ENCODE assay signal across 7 cellular contexts in the genomic region with DNA sequence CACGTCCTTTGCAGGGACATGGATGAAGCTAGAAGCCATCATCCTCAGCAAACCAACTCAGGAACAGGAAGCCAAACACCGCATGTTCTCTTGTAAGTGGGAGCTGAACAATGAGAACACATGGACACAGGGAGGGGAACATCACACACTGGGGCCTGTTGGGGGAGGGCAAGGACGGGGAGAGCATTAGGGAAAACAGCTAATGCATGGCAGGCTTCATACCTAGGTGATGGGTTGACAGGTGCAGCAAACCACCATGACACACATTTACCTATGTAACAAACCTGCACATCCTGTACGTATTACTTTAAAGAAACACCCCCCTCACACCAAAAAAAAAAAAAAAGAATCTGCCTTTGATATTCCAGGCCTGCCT. TPM values are rescaled to one million over a fixed set of nuclear protein-coding genes. Genes with fewer than 3 reads are reported as not detected.
A peak's percentile ranks its signal among the peaks of the same experiment; 100 is the strongest.
DNase-seq lines count a peak whose midpoint lies in the region; ATAC-seq and TF ChIP-seq lines count a peak whose summit lies in the region.
"Not testable (repeated sequence)": the region's sequence is repeated elsewhere in the genome, so short reads cannot be mapped to it uniquely, and the experiment has no call there.

No MANE protein-coding gene starts in this region.

- not testable (repeated sequence) for H3K9me3 Mint-ChIP-seq in activated naive CD4-positive, alpha-beta T cell treated with anti-CD3 and anti-CD28 coated beads, Interleukin-2, amount 50 U/mL, for 72 hours

- H3K36me3 ChIP-seq in psoas muscle (ENCODE audit: insufficient read depth in 1 of 2, low read depth in 1 of 2) = not testable (repeated sequence)

- peak overlapping the region; percentile 58 to 87 for H3K27ac Mint-ChIP-seq in activated naive CD4-positive, alpha-beta T cell treated with anti-CD3 and anti-CD28 coated beads, Interleukin-2, amount 50 U/mL, for 72 hours

- peaks cover 0 to 16% (median 5%) of the 10 kb centered on the region in 3 donors for H3K27me3 ChIP-seq in psoas muscle (ENCODE audit: insufficient read depth in 3 of 3, low read length in 2 of 3)

- peak; percentile 28 for DNase-seq in RPMI8226
- DNase-seq in activated naive CD4-positive, alpha-beta T cell treated with anti-CD3 and anti-CD28 coated beads, Interleukin-2, amount 50 U/mL, for 72 hours (ENCODE audit: low spot score in 2 of 2); fibroblast of the aortic adventitia (ENCODE audit: low read depth); psoas muscle: not testable (repeated sequence)

- not testable (repeated sequence) for H3K4me1 ChIP-seq in psoas muscle

- peak overlapping the region; percentile 22 for H3K4me3 ChIP-seq in fibroblast of the aortic adventitia (ENCODE audit: low read depth, low read length)
- H3K4me3 ChIP-seq in psoas muscle = not testable (repeated sequence)

- ATAC-seq in GM18511 (IDR thresholded peaks at IDR 0.05; ENCODE audit: unreplicated experiment) = peak; percentile 18
- ATAC-seq in GM21723 (IDR thresholded peaks at IDR 0.05; ENCODE audit: unreplicated experiment) = peak; percentile 9
- ATAC-seq in HG03159 (IDR thresholded peaks at IDR 0.05; ENCODE audit: unreplicated experiment) = peak; percentile 5
- ATAC-seq in activated naive CD4-positive, alpha-beta T cell treated with anti-CD3 and anti-CD28 coated beads, Interleukin-2, amount 50 U/mL, for 72 hours = peak; percentile 2 to 7
- ATAC-seq in psoas muscle = not testable (repeated sequence)

- 57 to 83% (median 63%) methylated on average over 4 of the region's 4 CpGs for WGBS in psoas muscle, 3 donors

- not testable (repeated sequence) for H3K9me3 ChIP-seq in psoas muscle

- not testable (repeated sequence) for TF ChIP-seq CTCF in fibroblast of the aortic adventitia (IDR thresholded peaks at IDR 0.05; ENCODE audit: insufficient read depth, low read length); psoas muscle (IDR thresholded peaks at IDR 0.05)

- not testable (repeated sequence) for H3K36me3 Mint-ChIP-seq in activated naive CD4-positive, alpha-beta T cell treated with anti-CD3 and anti-CD28 coated beads, Interleukin-2, amount 50 U/mL, for 72 hours

- peak overlapping the region; percentile 74 for H3K27ac ChIP-seq in psoas muscle

- intact Hi-C loops in psoas muscle (cut with DNase I) = loop anchor here in 1 of 2 donors (5.0 kb wide), 1 partner anchor 72 kb away; a partner anchor contains a TSS

RNA-seq across cellular contexts. Expression of a gene that starts 57.9 kb away (rescaled TPM):
- 1 to 10 TPM in 1 of 2 donors, under 1 TPM in 1; 0.41 to 1.8 TPM for total RNA-seq in activated naive CD4-positive, alpha-beta T cell treated with anti-CD3 and anti-CD28 coated beads, Interleukin-2, amount 50 U/mL, for 72 hours
- total RNA-seq in fibroblast of the aortic adventitia (ENCODE audit: low replicate concordance) (0.98 and 1.2 TPM in 2 replicates), psoas muscle (100 to 1,000 TPM in 2 of 4 donors, 10 to 100 TPM in 2; 39.9 to 146 (median 84.6) TPM)
- polyA plus RNA-seq in psoas muscle = 100 to 1,000 TPM in 1 of 3 donors, 10 to 100 TPM in 2; 55.8 to 119 (median 66.9) TPM

Comparison
In these comparisons a context has a peak if more than half of its experiments do, and no peak if none do; other contexts are left out.
1. RNA of a gene that starts 57.9 kb away (total RNA-seq): 39.9 to 146 TPM in psoas muscle; 0.41 to 1.8 TPM in activated naive CD4-positive, alpha-beta T cell treated with anti-CD3 and anti-CD28 coated beads, Interleukin-2, amount 50 U/mL, for 72 hours and 0.98 to 1.2 TPM in fibroblast of the aortic adventitia; every median in the first group is over 10 times any median in the second.